Comparison of ENCODE assay signal across 25 cellular contexts in genomic region chr14:52929192-52929807, GRCh38.
"Had no signal": no experiment of that assay in that cellular context is flagged by ENCODE, and none has a peak within 500 bp of the region (broad histone marks: within the 10 kb centered on the region; RNA-seq: fewer than 3 reads in every experiment).

No MANE protein-coding gene starts in this region.

- H3K27ac Mint-ChIP-seq: activated CD4-positive, alpha-beta memory T cell treated with anti-CD3 and anti-CD28 coated beads for 36 hours; activated naive CD4-positive, alpha-beta T cell treated with anti-CD3 and anti-CD28 coated beads for 36 hours; activated naive CD8-positive, alpha-beta T cell treated with anti-CD3 and anti-CD28 coated beads, Interleukin-2, amount 10 ng/mL, durations not matched to agents 7 days and 5 days; dendritic cell treated with granulocyte-macrophage colony-stimulating factor and Interleukin-4, amounts not matched to agents 40 ng/mL and 50 ng/mL, for 4 days; T-helper 1 cell treated with Interleukin-12 subunit alpha and Interleukin-12 subunit beta and Interleukin-4 antibody, amounts not matched to agents 30 μg/mL and 1 μg/mL, for 36 hours had no signal

- H3K9me3 ChIP-seq: mucosa of descending colon, psoas muscle, right atrium auricular region, tibial nerve, vagina had no signal

- H3K9me3 Mint-ChIP-seq: activated CD4-positive, alpha-beta memory T cell treated with anti-CD3 and anti-CD28 coated beads for 36 hours; activated naive CD4-positive, alpha-beta T cell treated with anti-CD3 and anti-CD28 coated beads for 36 hours; activated naive CD8-positive, alpha-beta T cell treated with anti-CD3 and anti-CD28 coated beads, Interleukin-2, amount 10 ng/mL, durations not matched to agents 7 days and 5 days; dendritic cell treated with granulocyte-macrophage colony-stimulating factor and Interleukin-4, amounts not matched to agents 40 ng/mL and 50 ng/mL, for 4 days; neural crest cell; T-helper 1 cell treated with Interleukin-12 subunit alpha and Interleukin-12 subunit beta and Interleukin-4 antibody, amounts not matched to agents 30 μg/mL and 1 μg/mL, for 36 hours had no signal

- DNase-seq: activated CD4-positive, alpha-beta memory T cell treated with anti-CD3 and anti-CD28 coated beads for 36 hours; activated CD4-positive, alpha-beta T cell treated with anti-CD3 and anti-CD28 coated beads for 48 hours; activated CD4-positive, CD25-positive, alpha-beta regulatory T cell; activated naive CD4-positive, alpha-beta T cell treated with anti-CD3 and anti-CD28 coated beads for 36 hours; activated naive CD8-positive, alpha-beta T cell treated with anti-CD3 and anti-CD28 coated beads, Interleukin-2, amount 10 ng/mL, durations not matched to agents 7 days and 5 days; activated T-cell treated with anti-CD3 and anti-CD28 coated beads, Interleukin-2, amount 50 U/mL, for 48 hours; amniotic stem cell; effector CD4-positive, alpha-beta T cell; foreskin melanocyte; head of caudate nucleus; hypothalamus; islet precursor cell; left cardiac atrium; mesenchymal stem cell; mucosa of descending colon; psoas muscle; stimulated activated CD4-positive, alpha-beta T cell treated with anti-CD3 and anti-CD28 coated beads, Interleukin-4, amount 100 ng/mL, for 24 hours; stimulated activated naive CD8-positive, alpha-beta T cell treated with anti-CD3 and anti-CD28 coated beads, Interleukin-15, Interleukin-2, amounts not matched to agents 100 U/mL and 50 U/mL, for 24 hours; T1000 had no signal

- H3K36me3 Mint-ChIP-seq: activated CD4-positive, alpha-beta memory T cell treated with anti-CD3 and anti-CD28 coated beads for 36 hours; activated naive CD8-positive, alpha-beta T cell treated with anti-CD3 and anti-CD28 coated beads, Interleukin-2, amount 10 ng/mL, durations not matched to agents 7 days and 5 days had no signal

- H3K4me3 Mint-ChIP-seq: activated CD4-positive, alpha-beta memory T cell treated with anti-CD3 and anti-CD28 coated beads for 36 hours; activated naive CD4-positive, alpha-beta T cell treated with anti-CD3 and anti-CD28 coated beads for 36 hours; activated naive CD8-positive, alpha-beta T cell treated with anti-CD3 and anti-CD28 coated beads, Interleukin-2, amount 10 ng/mL, durations not matched to agents 7 days and 5 days; dendritic cell treated with granulocyte-macrophage colony-stimulating factor and Interleukin-4, amounts not matched to agents 40 ng/mL and 50 ng/mL, for 4 days; neural crest cell; T-helper 1 cell treated with Interleukin-12 subunit alpha and Interleukin-12 subunit beta and Interleukin-4 antibody, amounts not matched to agents 30 μg/mL and 1 μg/mL, for 36 hours had no signal

- H3K27me3 Mint-ChIP-seq: dendritic cell treated with granulocyte-macrophage colony-stimulating factor and Interleukin-4, amounts not matched to agents 40 ng/mL and 50 ng/mL, for 4 days had no signal

- H3K4me3 ChIP-seq: mucosa of descending colon, psoas muscle, right atrium auricular region, tibial nerve, vagina had no signal

- H3K27me3 ChIP-seq: right atrium auricular region, tibial nerve, vagina had no signal

- H3K27ac ChIP-seq: psoas muscle, right atrium auricular region, vagina had no signal

- H3K36me3 ChIP-seq: right atrium auricular region, tibial nerve, vagina had no signal

- ATAC-seq: left cardiac atrium; mucosa of descending colon; psoas muscle; stimulated activated naive CD8-positive, alpha-beta T cell treated with anti-CD3 and anti-CD28 coated beads, Interleukin-15, Interleukin-2, amounts not matched to agents 100 U/mL and 50 U/mL, for 24 hours had no signal
